ENCODE assay signal across 11 cellular contexts in genomic region chr10:99695761-99696160, GRCh38.
"Had no signal": no experiment of that assay in that cellular context is flagged by ENCODE, and none has a peak within 500 bp of the region (broad histone marks: within the 10 kb centered on the region; RNA-seq: fewer than 3 reads in every experiment).

No MANE protein-coding gene starts in this region.

- DNase-seq: activated CD4-positive, alpha-beta T cell treated with anti-CD3 and anti-CD28 coated beads, Interleukin-2, amount 50 U/mL, for 4 hours; activated CD8-positive, alpha-beta memory T cell treated with anti-CD3 and anti-CD28 coated beads, Interleukin-2, amount 10 ng/mL, durations not matched to agents 7 days and 5 days; activated effector memory CD4-positive, alpha-beta T cell treated with Interleukin-2 at 50 U/mL for 16 hours; activated T-cell treated with anti-CD3 and anti-CD28 coated beads, Interleukin-2, amount 50 U/mL, for 24 hours; esophagus squamous epithelium; pancreas; stimulated activated CD4-positive, alpha-beta T cell treated with anti-CD3 and anti-CD28 coated beads, Interleukin-15, amount 100 ng/mL, for 24 hours; stimulated activated CD4-positive, alpha-beta T cell treated with anti-CD3 and anti-CD28 coated beads, Interleukin-4, amount 100 ng/mL, for 4 hours had no signal

- ATAC-seq: activated CD4-positive, CD25-positive, alpha-beta regulatory T cell treated with anti-CD3 and anti-CD28 coated beads, Interleukin-2, amount 50 U/mL, for 24 hours; activated CD8-positive, alpha-beta memory T cell treated with anti-CD3 and anti-CD28 coated beads, Interleukin-2, amount 10 ng/mL, durations not matched to agents 7 days and 5 days; pancreas had no signal

- H3K4me3 ChIP-seq: esophagus squamous epithelium, hepatocyte, pancreas, vagina had no signal

- H3K4me2 ChIP-seq: hepatocyte had no signal

- H3K27ac ChIP-seq: esophagus squamous epithelium, hepatocyte, pancreas, vagina had no signal

- H3K27me3 ChIP-seq: esophagus squamous epithelium, hepatocyte, pancreas, vagina had no signal

- H3K4me1 ChIP-seq: esophagus squamous epithelium, pancreas, vagina had no signal

- H3K9me3 ChIP-seq: esophagus squamous epithelium, pancreas, vagina had no signal

- H2AFZ ChIP-seq: hepatocyte had no signal
